In genomic region chr1:200429221-200429751, GRCh38 we compare ENCODE assay signal across 1 cellular context.
TF ChIP-seq lines count a peak whose summit lies in the region.

No MANE protein-coding gene starts in this region.

TF ChIP-seq in K562, 482 proteins besides CTCF, POLR2A, EP300 and RAD21 (continued from another document):
- TF ChIP-seq FOXP4 (CRISPR knock-in tag; IDR thresholded peaks at IDR 0.05; ENCODE audit: borderline replicate concordance): no peak
- TF ChIP-seq CREM (IDR thresholded peaks at IDR 0.05; ENCODE audit: low read depth): peak; percentile 52; the same call in 1 of the 2 replicates
- TF ChIP-seq KAT8 (IDR thresholded peaks at IDR 0.05; ENCODE audit: low read depth): no peak
- TF ChIP-seq MCM3 (IDR thresholded peaks at IDR 0.05): no peak
- no peak for TF ChIP-seq HNRNPL (IDR thresholded peaks at IDR 0.05; ENCODE audit: low read depth, low read length)
- TF ChIP-seq PTBP1 (IDR thresholded peaks at IDR 0.05; ENCODE audit: low read depth, low read length): no peak
- 0 out of 2 replicates have a peak, but pooled peaks have one; percentile 52 for TF ChIP-seq HES1 (IDR thresholded peaks at IDR 0.05; ENCODE audit: low read depth)
- TF ChIP-seq ZNF707 (CRISPR knock-in tag; conservative IDR thresholded peaks at IDR 0.05): no peak
